In the genomic region with DNA sequence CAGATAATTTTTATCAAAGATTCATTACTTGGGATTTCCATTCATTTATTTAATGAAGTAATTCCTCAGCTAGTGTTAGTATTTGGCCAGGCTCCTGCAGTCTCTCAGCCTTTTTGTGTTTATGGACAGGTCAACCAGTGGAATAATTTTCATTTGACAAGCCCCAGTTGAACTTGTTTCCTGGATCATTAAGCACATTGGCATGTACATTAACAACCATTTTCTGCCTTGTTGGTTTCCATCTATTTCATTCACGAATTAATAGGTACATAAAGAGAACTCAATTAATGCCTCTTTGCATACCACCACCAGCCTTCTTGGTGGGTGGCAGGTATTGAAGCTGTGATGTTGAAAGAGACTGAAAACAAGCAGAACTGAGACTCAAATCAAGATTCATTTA, we compare ENCODE assay signal across 25 cellular contexts.
"Had no signal": no experiment of that assay in that cellular context is flagged by ENCODE, and none has a peak within 500 bp of the region (broad histone marks: within the 10 kb centered on the region; RNA-seq: fewer than 3 reads in every experiment).

No MANE protein-coding gene starts in this region.

- H3K4me2 ChIP-seq: neural progenitor cell had no signal

- H3K9me3 Mint-ChIP-seq: mesothelial cell of epicardium, neural progenitor cell had no signal

- H3K4me1 Mint-ChIP-seq: activated CD4-positive, alpha-beta T cell treated with anti-CD3 and anti-CD28 coated beads, Interleukin-2, amount 10 ng/mL, durations not matched to agents 7 days and 5 days; activated CD8-positive, alpha-beta memory T cell treated with anti-CD3 and anti-CD28 coated beads, Interleukin-2, amount 10 ng/mL, durations not matched to agents 7 days and 5 days; activated naive CD4-positive, alpha-beta T cell treated with anti-CD3 and anti-CD28 coated beads, Interleukin-2, amount 10 ng/mL, durations not matched to agents 7 days and 5 days; activated naive CD8-positive, alpha-beta T cell treated with anti-CD3 and anti-CD28 coated beads, Interleukin-2, amount 50 U/mL, for 24 hours; central memory CD8-positive, alpha-beta T cell; mesothelial cell of epicardium; naive thymus-derived CD8-positive, alpha-beta T cell; stimulated activated effector memory CD8-positive, alpha-beta T cell treated with anti-CD3 and anti-CD28 coated beads, Interleukin-12 subunit alpha, Interleukin-12 subunit beta, amount 100 ng/mL, for 72 hours; stimulated activated naive CD8-positive, alpha-beta T cell treated with anti-CD3 and anti-CD28 coated beads, Interleukin-15, amount 100 ng/mL, for 72 hours had no signal

- H3K9ac ChIP-seq: neural progenitor cell had no signal

- H3K27ac ChIP-seq: brain microvascular endothelial cell, esophagus muscularis mucosa, lower lobe of right lung, neural progenitor cell, prostate gland, right lobe of liver, skin epidermis, tibial artery, VCaP had no signal

- H2AFZ ChIP-seq: neural progenitor cell had no signal

- H3K27me3 Mint-ChIP-seq: activated CD4-positive, alpha-beta T cell treated with anti-CD3 and anti-CD28 coated beads, Interleukin-2, amount 10 ng/mL, durations not matched to agents 7 days and 5 days; activated CD8-positive, alpha-beta memory T cell treated with anti-CD3 and anti-CD28 coated beads, Interleukin-2, amount 10 ng/mL, durations not matched to agents 7 days and 5 days; activated CD8-positive, alpha-beta T cell treated with anti-CD3 and anti-CD28 coated beads for 36 hours; activated naive CD4-positive, alpha-beta T cell treated with anti-CD3 and anti-CD28 coated beads, Interleukin-2, amount 10 ng/mL, durations not matched to agents 7 days and 5 days; activated naive CD8-positive, alpha-beta T cell treated with anti-CD3 and anti-CD28 coated beads, Interleukin-2, amount 50 U/mL, for 24 hours; central memory CD8-positive, alpha-beta T cell; naive thymus-derived CD8-positive, alpha-beta T cell; stimulated activated naive CD8-positive, alpha-beta T cell treated with anti-CD3 and anti-CD28 coated beads, Interleukin-15, amount 100 ng/mL, for 72 hours had no signal

- H3K4me1 ChIP-seq: esophagus muscularis mucosa, lower lobe of right lung, neural progenitor cell, prostate gland, tibial artery had no signal

- H3K27me3 ChIP-seq: brain microvascular endothelial cell, esophagus muscularis mucosa, neural progenitor cell, right lobe of liver, tibial artery had no signal

- H3K36me3 ChIP-seq: brain microvascular endothelial cell, esophagus muscularis mucosa, lower lobe of right lung, neural progenitor cell, prostate gland, right lobe of liver, tibial artery had no signal

- H3K4me3 Mint-ChIP-seq: activated CD4-positive, alpha-beta T cell treated with anti-CD3 and anti-CD28 coated beads, Interleukin-2, amount 10 ng/mL, durations not matched to agents 7 days and 5 days; activated CD8-positive, alpha-beta memory T cell treated with anti-CD3 and anti-CD28 coated beads, Interleukin-2, amount 10 ng/mL, durations not matched to agents 7 days and 5 days; activated CD8-positive, alpha-beta T cell treated with anti-CD3 and anti-CD28 coated beads for 36 hours; activated naive CD4-positive, alpha-beta T cell treated with anti-CD3 and anti-CD28 coated beads, Interleukin-2, amount 10 ng/mL, durations not matched to agents 7 days and 5 days; activated naive CD8-positive, alpha-beta T cell treated with anti-CD3 and anti-CD28 coated beads, Interleukin-2, amount 50 U/mL, for 24 hours; central memory CD8-positive, alpha-beta T cell; mesothelial cell of epicardium; naive thymus-derived CD8-positive, alpha-beta T cell; neural progenitor cell; stimulated activated effector memory CD8-positive, alpha-beta T cell treated with anti-CD3 and anti-CD28 coated beads, Interleukin-12 subunit alpha, Interleukin-12 subunit beta, amount 100 ng/mL, for 72 hours; stimulated activated naive CD8-positive, alpha-beta T cell treated with anti-CD3 and anti-CD28 coated beads, Interleukin-15, amount 100 ng/mL, for 72 hours had no signal

- ATAC-seq: activated CD8-positive, alpha-beta memory T cell treated with anti-CD3 and anti-CD28 coated beads, Interleukin-2, amount 10 ng/mL, durations not matched to agents 7 days and 5 days; activated CD8-positive, alpha-beta T cell treated with anti-CD3 and anti-CD28 coated beads for 36 hours; activated naive CD8-positive, alpha-beta T cell treated with anti-CD3 and anti-CD28 coated beads, Interleukin-2, amount 50 U/mL, for 24 hours; lower lobe of right lung; naive thymus-derived CD8-positive, alpha-beta T cell; stimulated activated effector memory CD8-positive, alpha-beta T cell treated with anti-CD3 and anti-CD28 coated beads, Interleukin-12 subunit alpha, Interleukin-12 subunit beta, amount 100 ng/mL, for 72 hours; stimulated activated naive CD8-positive, alpha-beta T cell treated with anti-CD3 and anti-CD28 coated beads, Interleukin-15, amount 100 ng/mL, for 72 hours had no signal

- DNase-seq: activated CD4-positive, alpha-beta T cell treated with anti-CD3 and anti-CD28 coated beads, Interleukin-2, amount 10 ng/mL, durations not matched to agents 7 days and 5 days; activated CD4-positive, CD25-positive, alpha-beta regulatory T cell treated with anti-CD3 and anti-CD28 coated beads, Interleukin-2, amount 50 U/mL, for 72 hours; activated CD8-positive, alpha-beta memory T cell treated with anti-CD3 and anti-CD28 coated beads, Interleukin-2, amount 10 ng/mL, durations not matched to agents 7 days and 5 days; activated CD8-positive, alpha-beta T cell treated with anti-CD3 and anti-CD28 coated beads for 36 hours; activated effector memory CD4-positive, alpha-beta T cell treated with anti-CD3 and anti-CD28 coated beads, Interleukin-2, amount 50 U/mL, for 16 hours; activated naive CD4-positive, alpha-beta T cell treated with anti-CD3 and anti-CD28 coated beads, Interleukin-2, amount 10 ng/mL, durations not matched to agents 7 days and 5 days; activated naive CD8-positive, alpha-beta T cell treated with anti-CD3 and anti-CD28 coated beads, Interleukin-2, amount 50 U/mL, for 24 hours; activated T-cell treated with anti-CD3 and anti-CD28 coated beads for 4 hours; effector memory CD4-positive, alpha-beta T cell; hippocampal formation; lower lobe of right lung; naive thymus-derived CD8-positive, alpha-beta T cell; right lobe of liver; stimulated activated CD4-positive, alpha-beta T cell treated with anti-CD3 and anti-CD28 coated beads, Interleukin-2, amount 100 ng/mL, for 24 hours; stimulated activated naive CD8-positive, alpha-beta T cell treated with anti-CD3 and anti-CD28 coated beads, Interleukin-15, amount 100 ng/mL, for 72 hours; tibial artery had no signal

- H3K9me3 ChIP-seq: esophagus muscularis mucosa, lower lobe of right lung, prostate gland, right lobe of liver, tibial artery had no signal

- H3K4me3 ChIP-seq: esophagus muscularis mucosa, lower lobe of right lung, neural progenitor cell, prostate gland, right lobe of liver, skin epidermis, tibial artery had no signal

- H3K36me3 Mint-ChIP-seq: activated CD8-positive, alpha-beta memory T cell treated with anti-CD3 and anti-CD28 coated beads, Interleukin-2, amount 10 ng/mL, durations not matched to agents 7 days and 5 days; activated naive CD4-positive, alpha-beta T cell treated with anti-CD3 and anti-CD28 coated beads, Interleukin-2, amount 10 ng/mL, durations not matched to agents 7 days and 5 days; mesothelial cell of epicardium; naive thymus-derived CD8-positive, alpha-beta T cell; neural progenitor cell; stimulated activated effector memory CD8-positive, alpha-beta T cell treated with anti-CD3 and anti-CD28 coated beads, Interleukin-12 subunit alpha, Interleukin-12 subunit beta, amount 100 ng/mL, for 72 hours had no signal

- H3K27ac Mint-ChIP-seq: activated CD4-positive, alpha-beta T cell treated with anti-CD3 and anti-CD28 coated beads, Interleukin-2, amount 10 ng/mL, durations not matched to agents 7 days and 5 days; activated CD8-positive, alpha-beta memory T cell treated with anti-CD3 and anti-CD28 coated beads, Interleukin-2, amount 10 ng/mL, durations not matched to agents 7 days and 5 days; activated CD8-positive, alpha-beta T cell treated with anti-CD3 and anti-CD28 coated beads for 36 hours; activated naive CD4-positive, alpha-beta T cell treated with anti-CD3 and anti-CD28 coated beads, Interleukin-2, amount 10 ng/mL, durations not matched to agents 7 days and 5 days; activated naive CD8-positive, alpha-beta T cell treated with anti-CD3 and anti-CD28 coated beads, Interleukin-2, amount 50 U/mL, for 24 hours; mesothelial cell of epicardium; naive thymus-derived CD8-positive, alpha-beta T cell; neural progenitor cell; stimulated activated effector memory CD8-positive, alpha-beta T cell treated with anti-CD3 and anti-CD28 coated beads, Interleukin-12 subunit alpha, Interleukin-12 subunit beta, amount 100 ng/mL, for 72 hours; stimulated activated naive CD8-positive, alpha-beta T cell treated with anti-CD3 and anti-CD28 coated beads, Interleukin-15, amount 100 ng/mL, for 72 hours had no signal
